Comparison of ENCODE assay signal across 29 cellular contexts in the genomic region with DNA sequence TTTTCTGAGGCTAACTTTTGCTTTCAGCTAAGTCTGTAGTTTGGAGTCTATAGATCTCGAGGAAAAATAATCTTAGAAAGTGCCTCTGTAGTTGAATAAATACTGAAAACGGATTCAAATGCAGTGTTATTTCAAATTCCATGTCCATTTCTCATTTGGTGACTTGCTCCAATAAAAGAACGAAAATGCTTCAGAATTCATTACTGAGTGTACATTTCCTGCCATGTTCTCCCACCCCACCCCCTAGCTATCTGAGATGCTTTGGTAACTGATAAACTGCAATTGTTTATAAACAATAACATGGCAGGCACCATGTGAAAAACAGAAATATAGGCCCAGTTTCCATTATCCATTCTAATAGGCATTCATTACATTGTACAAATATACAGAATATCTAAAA. TPM values are rescaled to one million over a fixed set of nuclear protein-coding genes. Genes with fewer than 3 reads are reported as not detected.
DNase-seq lines count a peak whose midpoint lies in the region; ATAC-seq and TF ChIP-seq lines count a peak whose summit lies in the region.
"Had no signal": no experiment of that assay in that cellular context is flagged by ENCODE, and none has a peak within 500 bp of the region (broad histone marks: within the 10 kb centered on the region; RNA-seq: fewer than 3 reads in every experiment).

No MANE protein-coding gene starts in this region.

- H2AFZ ChIP-seq in SK-N-SH (ENCODE audit: low read depth) = no peak overlapping the region
- H2AFZ ChIP-seq in hepatocyte = no peak overlapping the region
- H2AFZ ChIP-seq in smooth muscle cell (ENCODE audit: low read depth) = peak overlapping the region; percentile 95
- H2AFZ ChIP-seq in GM23248 = no peak overlapping the region

- DNase-seq in SK-N-SH = peak; percentile 17
- DNase-seq in hepatocyte (ENCODE audit: low spot score) = no peak
- no peak for DNase-seq in smooth muscle cell (lab: John Stamatoyannopoulos, UW; ENCODE audit: unreplicated experiment)
- no peak for DNase-seq in GM23248
- DNase-seq in immature natural killer cell = no peak
- DNase-seq: activated CD4-positive, CD25-positive, alpha-beta regulatory T cell; activated naive CD4-positive, alpha-beta T cell; body of pancreas; GF-D8; natural killer cell; NCI-H1048; NCI-H1694; NCI-H446; NCI-H774; SJCRH30; stimulated activated CD4-positive, alpha-beta T cell treated with anti-CD3 and anti-CD28 coated beads, Interleukin-1b, Interleukin-23, amount 100 ng/mL, for 48 hours; stimulated activated naive CD4-positive, alpha-beta T cell treated with Interleukin-2 at 50 U/mL for 16 hours had no signal

- H3K27me3 Mint-ChIP-seq in brain (peaks cover 62% of the 10 kb centered on the region), immature natural killer cell (ENCODE audit: low read depth in 3 of 3) (peaks cover 0 to 21% (median 5%) of the 10 kb centered on the region in 3 donors)

- CTCF ChIA-PET in SK-N-SH (lab: Yijun Ruan, JAX) = interaction anchor here (1.0 to 1.3 kb wide), 2 partner anchors 14 kb away, joined by 3 to 5 read pairs; no protein-coding TSS in a partner anchor

- H3K4me3 Mint-ChIP-seq in brain (peak overlapping the region in 4 of 5 experiments; percentile 41 to 86 (median 68)), immature natural killer cell (no peak overlapping the region)
- H3K4me3 Mint-ChIP-seq: natural killer cell had no signal

- POLR2A ChIA-PET in SK-N-SH (lab: Yijun Ruan, JAX) = interaction anchor here (1.2 kb wide), 1 partner anchor 82 kb away, joined by 3 read pairs; a partner anchor contains a TSS

- no peak for TF ChIP-seq RAD21 in SK-N-SH (IDR thresholded peaks at IDR 0.05; ENCODE audit: low read length)

- H3K27me3 ChIP-seq in SK-N-SH (ENCODE audit: insufficient read depth) = peaks cover 14% of the 10 kb centered on the region; the same call in 1 of the 2 replicates
- peaks cover 42% of the 10 kb centered on the region for H3K27me3 ChIP-seq in hepatocyte
- peaks cover 34% of the 10 kb centered on the region for H3K27me3 ChIP-seq in smooth muscle cell (ENCODE audit: low read depth)
- H3K27me3 ChIP-seq in GM23248 (replicated peaks; ENCODE audit: insufficient read depth) = peaks cover 22% of the 10 kb centered on the region
- H3K27me3 ChIP-seq: ovary, SJCRH30 had no signal

- ATAC-seq in SK-N-SH treated with all-trans-retinoic acid at 6 μM for 48 hours = no peak
- ATAC-seq in HG03520 (IDR thresholded peaks at IDR 0.05; ENCODE audit: unreplicated experiment) = no peak
- ATAC-seq: body of pancreas, natural killer cell had no signal

- no peak overlapping the region for H3K4me3 ChIP-seq in SK-N-SH (ENCODE audit: low read depth in 2 of 2, low read length in 1 of 2)
- H3K4me3 ChIP-seq in hepatocyte = no peak overlapping the region
- H3K4me3 ChIP-seq in smooth muscle cell = peak overlapping the region; percentile 66
- no peak overlapping the region for H3K4me3 ChIP-seq in GM23248
- H3K4me3 ChIP-seq: body of pancreas, SJCRH30 had no signal

- in situ Hi-C loops in GM23248 (cut with MboI) = no loop called here

- TF ChIP-seq EP300 in SK-N-SH (IDR thresholded peaks at IDR 0.05; ENCODE audit: borderline replicate concordance in 1 of 2, low read depth in 1 of 2, low read length in 1 of 2) = no peak

- H4K20me1 ChIP-seq in SK-N-SH (ENCODE audit: insufficient read depth) (no peaks in the 10 kb centered on the region), hepatocyte (ENCODE audit: insufficient read depth, poor library complexity, severe bottlenecking) (no peaks in the 10 kb centered on the region), smooth muscle cell (ENCODE audit: low read depth) (no peaks in the 10 kb centered on the region), GM23248 (ENCODE audit: insufficient read depth) (no peaks in the 10 kb centered on the region)

- H3K79me2 ChIP-seq in SK-N-SH (ENCODE audit: insufficient read depth) (no peaks in the 10 kb centered on the region), hepatocyte (no peaks in the 10 kb centered on the region), smooth muscle cell (ENCODE audit: low read depth) (no peaks in the 10 kb centered on the region), GM23248 (ENCODE audit: insufficient read depth) (no peaks in the 10 kb centered on the region)

- peaks cover 0 to 11% of the 10 kb centered on the region in 2 experiments; a peak in 2 of 4 replicates for H3K4me1 ChIP-seq in SK-N-SH (ENCODE audit: control insufficient read depth in 1 of 2, insufficient read depth in 2 of 2, low read depth in 1 of 2, low read length in 1 of 2)
- H3K4me1 ChIP-seq in hepatocyte (ENCODE audit: insufficient read depth) = no peaks in the 10 kb centered on the region
- H3K4me1 ChIP-seq in smooth muscle cell (ENCODE audit: low read depth) = peaks cover 8% of the 10 kb centered on the region
- H3K4me1 ChIP-seq in GM23248 (ENCODE audit: insufficient read depth) = no peaks in the 10 kb centered on the region
- H3K4me1 ChIP-seq: SJCRH30 had no signal

- H3K36me3 ChIP-seq in SK-N-SH (replicated peaks in 1 of 2; ENCODE audit: control insufficient read depth in 1 of 2, insufficient read depth in 2 of 2, low read length in 1 of 2) (no peaks in the 10 kb centered on the region), hepatocyte (replicated peaks; ENCODE audit: insufficient read depth, low read depth) (no peaks in the 10 kb centered on the region), smooth muscle cell (ENCODE audit: low read depth) (no peaks in the 10 kb centered on the region), GM23248 (ENCODE audit: low read depth) (no peaks in the 10 kb centered on the region)
- H3K36me3 ChIP-seq: ovary, SJCRH30, suprapubic skin had no signal

- H3K4me1 Mint-ChIP-seq in brain = peaks cover 17% of the 10 kb centered on the region
- H3K4me1 Mint-ChIP-seq in immature natural killer cell = peaks cover 9 to 11% of the 10 kb centered on the region in 2 donors

- H3K9me2 ChIP-seq in SK-N-SH = no peaks in the 10 kb centered on the region
- H3K9me2 ChIP-seq in hepatocyte (replicated peaks; ENCODE audit: insufficient read depth) = no peaks in the 10 kb centered on the region
- no peaks in the 10 kb centered on the region for H3K9me2 ChIP-seq in GM23248 (ENCODE audit: insufficient read depth)

- H3K9me3 ChIP-seq in SK-N-SH (no peaks in the 10 kb centered on the region), hepatocyte (ENCODE audit: low read depth) (no peaks in the 10 kb centered on the region), smooth muscle cell (replicated peaks; ENCODE audit: low read depth) (no peaks in the 10 kb centered on the region), GM23248 (ENCODE audit: low read depth) (no peaks in the 10 kb centered on the region)
- H3K9me3 ChIP-seq: body of pancreas, SJCRH30, suprapubic skin had no signal

- H3F3A ChIP-seq in SK-N-SH (replicated peaks; ENCODE audit: insufficient read depth) = no peaks in the 10 kb centered on the region
- H3F3A ChIP-seq in smooth muscle cell (ENCODE audit: low read depth) = no peaks in the 10 kb centered on the region
- H3F3A ChIP-seq in GM23248 (ENCODE audit: insufficient read depth) = no peaks in the 10 kb centered on the region

- no peak overlapping the region for H3K4me2 ChIP-seq in SK-N-SH
- peak overlapping the region; percentile 97 for H3K4me2 ChIP-seq in hepatocyte
- peak overlapping the region; percentile 89 for H3K4me2 ChIP-seq in smooth muscle cell
- H3K4me2 ChIP-seq in GM23248 (ENCODE audit: unreplicated experiment) = no peak overlapping the region

- H3K27ac ChIP-seq in SK-N-SH (ENCODE audit: low read depth in 2 of 2, low read length in 1 of 2) (peak overlapping the region in 1 of 2 experiments; percentile 75; a peak in 2 of 4 replicates), hepatocyte (no peak overlapping the region), smooth muscle cell (ENCODE audit: low read depth) (no peak overlapping the region), GM23248 (no peak overlapping the region)
- H3K27ac ChIP-seq: 22Rv1, ovary, SJCRH30, suprapubic skin had no signal

- TF ChIP-seq CTCF in SK-N-SH (IDR thresholded peaks at IDR 0.05) = no peak
- no peak for TF ChIP-seq CTCF in brain (conservative IDR thresholded peaks at IDR 0.05)
- TF ChIP-seq CTCF in hepatocyte (IDR thresholded peaks at IDR 0.05; ENCODE audit: poor library complexity) = no peak
- no peak for TF ChIP-seq CTCF in smooth muscle cell (IDR thresholded peaks at IDR 0.05; ENCODE audit: borderline replicate concordance, insufficient read depth, poor library complexity, severe bottlenecking)

- H3K9ac ChIP-seq in SK-N-SH (no peak overlapping the region), smooth muscle cell (ENCODE audit: low read depth) (no peak overlapping the region), GM23248 (no peak overlapping the region)

- whole genome bisulfite sequencing in SK-N-SH (ENCODE audit: low lambda C conversion rate) = 54% methylated on average over 3 of the region's 3 CpGs
- 78% methylated on average over 3 of the region's 3 CpGs for WGBS in hepatocyte (ENCODE audit: low lambda C conversion rate, missing lambda C conversion rate)
- WGBS in smooth muscle cell (ENCODE audit: low lambda C conversion rate) = 90% methylated on average over 3 of the region's 3 CpGs
- 95 to 100% methylated on average over 3 of the region's 3 CpGs for WGBS in GM23248 (ENCODE audit: low coverage in 1 of 2, low lambda C conversion rate in 2 of 2, missing lambda C conversion rate in 2 of 2), 2 experiments

- H3K27ac Mint-ChIP-seq in brain (no peak overlapping the region), immature natural killer cell (no peak overlapping the region)
- H3K27ac Mint-ChIP-seq: CD14-positive monocyte, natural killer cell had no signal

- H3K36me3 Mint-ChIP-seq in brain (no peaks in the 10 kb centered on the region), immature natural killer cell (peaks cover 0 to 4% (median 3%) of the 10 kb centered on the region in 3 donors)
- H3K36me3 Mint-ChIP-seq: natural killer cell had no signal

- H3K9me3 Mint-ChIP-seq in brain = peaks cover 0 to 10% (median 0%) of the 10 kb centered on the region in 5 experiments
- H3K9me3 Mint-ChIP-seq in immature natural killer cell = no peaks in the 10 kb centered on the region
- H3K9me3 Mint-ChIP-seq: natural killer cell had no signal

TF ChIP-seq in SK-N-SH, 30 proteins besides CTCF, POLR2A, EP300 and RAD21 (continues in another document):
- TF ChIP-seq MEF2A (IDR thresholded peaks at IDR 0.05; ENCODE audit: borderline replicate concordance, low read depth) (no peak), TCF12 (IDR thresholded peaks at IDR 0.05) (no peak), JUND (IDR thresholded peaks at IDR 0.05) (no peak)

TF ChIP-seq in SK-N-SH treated with all-trans-retinoic acid at 6 μM for 48 hours, 23 proteins besides CTCF, POLR2A, EP300 and RAD21 (continues in another document):
- TF ChIP-seq TCF4 (CRISPR knock-in tag; IDR thresholded peaks at IDR 0.05; ENCODE audit: borderline replicate concordance) (no peak), SNAI2 (CRISPR knock-in tag; IDR thresholded peaks at IDR 0.05) (no peak)

RNA-seq across cellular contexts. Expression of a gene that starts 1.6 kb away (rescaled TPM):
- polyA plus RNA-seq in SK-N-SH (2012; rRNA removed) (not detected in 2 replicates), brain (ENCODE audit: insufficient read depth, low read depth, low replicate concordance) (1.8 TPM), hepatocyte (3.2 and 4.9 TPM in 2 replicates), smooth muscle cell (0.61 and 0.63 TPM in 2 replicates), GM23248 (2016; fragmentation: Nextera tagmentation; extraction: Ambion mirVana) (not detected in 2 replicates), immature natural killer cell (not detected)
- 0.04 and 0.07 TPM in 2 replicates for polyA plus RNA-seq in SK-N-SH (2012; cell fraction: cytosol; rRNA removed)
- polyA plus RNA-seq in SK-N-SH (2012; cell fraction: nucleus; rRNA removed) = not detected in 2 replicates
- total RNA-seq in hepatocyte (4.5 and 8.0 TPM in 2 replicates), smooth muscle cell (0.18 TPM in 1 of 2 replicates, not detected in the other)
- total RNA-seq in GM23248 (2014; rRNA removed; shearing (Covaris generic)) = not detected in 2 replicates
- total RNA-seq: body of pancreas; chondrocyte; endothelial cell of umbilical vein; HT1080; mononuclear cell; natural killer cell; SJCRH30; T-helper 1 cell treated with Interleukin-12 subunit alpha and Interleukin-12 subunit beta and Interleukin-4 antibody, amounts not matched to agents 30 ng/mL and 1 ng/mL, for 36 hours had no signal
- polyA plus RNA-seq: CD14-positive monocyte had no signal

Comparison
In these comparisons a context has a peak if more than half of its experiments do, and no peak if none do; other contexts are left out.
1. H3K4me2 ChIP-seq: peak in hepatocyte (single experiment) and smooth muscle cell (single experiment); none in SK-N-SH (single experiment) and GM23248 (single experiment).
2. H3K4me3 Mint-ChIP-seq: peak in brain (4 of 5); none in immature natural killer cell (0 of 5).